ENCODE assay signal across 19 cellular contexts in the genomic region with DNA sequence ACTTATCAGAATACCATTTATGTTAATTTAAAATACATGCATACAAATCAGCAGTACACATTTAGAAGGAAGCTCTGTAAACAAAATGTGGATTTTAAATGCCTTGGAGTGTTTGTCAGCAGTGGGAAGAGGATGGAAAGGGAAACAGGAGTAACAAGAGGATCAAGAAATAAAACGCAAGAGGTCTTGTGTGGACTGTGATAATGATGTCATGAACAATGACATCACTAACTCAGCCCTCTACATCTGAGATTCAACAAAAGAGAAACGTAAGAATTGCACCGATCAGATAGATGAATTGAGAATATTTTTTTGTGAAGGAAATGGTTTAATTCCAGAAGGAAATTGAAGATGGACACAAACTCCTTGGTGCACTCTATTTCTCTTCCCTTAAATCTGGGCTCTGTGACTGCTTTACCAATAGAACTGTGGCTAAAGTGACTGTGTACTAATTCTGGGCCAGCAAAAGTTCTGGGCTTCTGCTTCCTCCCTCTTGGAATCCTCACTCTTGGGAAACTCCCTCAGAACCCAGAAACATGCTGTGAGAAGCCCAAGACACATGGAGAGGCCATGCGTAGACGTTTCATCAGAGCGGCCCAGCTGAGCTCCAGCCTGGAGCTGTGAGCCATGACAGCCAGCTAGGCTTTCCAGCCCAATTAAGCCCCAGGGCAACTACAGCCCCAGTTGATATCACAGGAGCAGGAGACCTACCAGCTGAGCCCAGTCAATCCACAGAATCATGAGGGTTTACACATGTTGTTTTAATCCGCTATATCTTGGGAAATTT. TPM values are rescaled to one million over a fixed set of nuclear protein-coding genes. Genes with fewer than 3 reads are reported as not detected.
A peak's percentile ranks its signal among the peaks of the same experiment; 100 is the strongest.
DNase-seq lines count a peak whose midpoint lies in the region; ATAC-seq and TF ChIP-seq lines count a peak whose summit lies in the region.
"Had no signal": no experiment of that assay in that cellular context is flagged by ENCODE, and none has a peak within 500 bp of the region (broad histone marks: within the 10 kb centered on the region; RNA-seq: fewer than 3 reads in every experiment).

No MANE protein-coding gene starts in this region.

- no peak overlapping the region for H3K27ac Mint-ChIP-seq in H9
- H3K27ac Mint-ChIP-seq: activated B cell treated with CpG ODN at 0.5 μM for 24 hours; activated T-helper 1 cell treated with anti-CD3 and anti-CD28 coated beads, Interleukin-12 subunit alpha, Interleukin-12 subunit beta, Interleukin-2, Interleukin-4 antibody, amounts not matched to agents 30 ng/mL and 10 ng/mL and 1 ng/mL, durations not matched to agents 14 hours and 24 hours and 36 hours; nephron progenitor cell had no signal

- H3K27me3 ChIP-seq in lung (ENCODE audit: control insufficient read depth, insufficient read depth) (no peaks in the 10 kb centered on the region), H9 (ENCODE audit: insufficient read depth, low read length) (no peaks in the 10 kb centered on the region), mesenchymal stem cell (ENCODE audit: control insufficient read depth in 1 of 2, insufficient read depth in 1 of 2, low read length in 2 of 2) (peaks cover 5 to 8% of the 10 kb centered on the region in 2 experiments)
- H3K27me3 ChIP-seq: SJCRH30 had no signal

- H2BK12ac ChIP-seq in H9 (ENCODE audit: insufficient read length, low read depth, low read length) (no peak overlapping the region), mesenchymal stem cell (ENCODE audit: low read length in 2 of 2) (no peak overlapping the region)

- no peak for TF ChIP-seq CTCF in AG09309 (IDR thresholded peaks at IDR 0.05; ENCODE audit: control insufficient read depth, insufficient read depth, low read depth, low read length, missing control alignments)
- no peak for TF ChIP-seq CTCF in fibroblast of the aortic adventitia (IDR thresholded peaks at IDR 0.05; ENCODE audit: insufficient read depth, low read length)
- TF ChIP-seq CTCF in lung (IDR thresholded peaks at IDR 0.05; ENCODE audit: control extremely low read depth, extremely low read depth): no peak
- no peak for TF ChIP-seq CTCF in H9 (conservative IDR thresholded peaks at IDR 0.05)

- 77 to 84% methylated on average over 7 of the region's 7 CpGs for WGBS in lung, 2 donors
- WGBS in H9 (ENCODE audit: extremely low coverage, insufficient read length, low lambda C conversion rate): no CpG with 5 or more reads among the region's 7 CpGs
- 88% methylated on average over 6 of the region's 7 CpGs for WGBS in mesenchymal stem cell

- no peaks in the 10 kb centered on the region for H3K79me2 ChIP-seq in H9 (ENCODE audit: insufficient read depth, low read length)

- no peak overlapping the region for H3K9ac ChIP-seq in H9 (ENCODE audit: extremely low read depth, insufficient read length, low read length)
- H3K9ac ChIP-seq in mesenchymal stem cell (ENCODE audit: low read length): no peak overlapping the region

- H2BK15ac ChIP-seq in H9 (ENCODE audit: low read depth, low read length): no peak overlapping the region
- H2BK15ac ChIP-seq in mesenchymal stem cell (ENCODE audit: low read depth, poor library complexity, severe bottlenecking): no peak overlapping the region

- H4K91ac ChIP-seq in H9 (ENCODE audit: insufficient read length, low read depth, low read length): no peak overlapping the region
- H4K91ac ChIP-seq in mesenchymal stem cell (ENCODE audit: low read length): no peak overlapping the region

- H2BK5ac ChIP-seq in H9 (ENCODE audit: insufficient read length, low read length) (no peak overlapping the region), mesenchymal stem cell (ENCODE audit: low read depth, low read length, poor library complexity, severe bottlenecking) (no peak overlapping the region)

- H3T11ph ChIP-seq in H9 (ENCODE audit: low read length): no peak overlapping the region

- no peak overlapping the region for H3K4me2 ChIP-seq in H9 (ENCODE audit: insufficient read depth, insufficient read length, low read length)
- H3K4me2 ChIP-seq in mesenchymal stem cell (ENCODE audit: low read length, poor library complexity, severe bottlenecking): no peak overlapping the region

- no peak overlapping the region for H3K56ac ChIP-seq in H9 (ENCODE audit: insufficient read length, low read depth, low read length)

- no peak overlapping the region for H3K18ac ChIP-seq in H9 (ENCODE audit: insufficient read length, low read depth, low read length)
- H3K18ac ChIP-seq in mesenchymal stem cell (ENCODE audit: low read depth in 1 of 2, low read length in 2 of 2): no peak overlapping the region

- no peak overlapping the region for H2AFZ ChIP-seq in H9 (ENCODE audit: low read length)
- H2AFZ ChIP-seq in mesenchymal stem cell (ENCODE audit: low read depth, low read length): no peak overlapping the region

- H3K27me3 Mint-ChIP-seq in H9 (ENCODE audit: low read depth): no peaks in the 10 kb centered on the region; the same call in 1 of the 2 replicates

- DNase-seq in AG09309 (ENCODE audit: low read depth): peak; percentile 48
- DNase-seq in M059J (ENCODE audit: low read depth): peak; percentile 12
- peak; percentile 45 for DNase-seq in fibroblast of the aortic adventitia (ENCODE audit: low read depth)
- DNase-seq in lung (ENCODE audit: low spot score): peak; percentile 35
- DNase-seq in stimulated activated CD4-positive, alpha-beta T cell treated with anti-CD3 and anti-CD28 coated beads, Interleukin-12 subunit alpha, Interleukin-12 subunit beta, amount 100 ng/mL, for 4 hours: no peak
- no peak for DNase-seq in activated gamma-delta T cell treated with Interleukin-2 at 50 U/mL for 16 hours
- DNase-seq in H9: no peak
- DNase-seq in mesenchymal stem cell: no peak
- DNase-seq: ACHN; activated B cell treated with CpG ODN at 0.5 μM for 24 hours; Caco-2; caudate nucleus; effector CD4-positive, alpha-beta T cell; NCI-H2081 treated with DMSO at 0.1 percent for 48 hours; nephron progenitor cell; stimulated activated CD4-positive, alpha-beta T cell treated with anti-CD3 and anti-CD28 coated beads, Interleukin-1b, Interleukin-23, amount 100 ng/mL, for 48 hours; T-helper 2 cell had no signal

- H3K79me1 ChIP-seq in H9 (ENCODE audit: insufficient read depth, low read depth, low read length, poor library complexity, severe bottlenecking) (no peaks in the 10 kb centered on the region), mesenchymal stem cell (replicated peaks; ENCODE audit: low read length, poor library complexity, severe bottlenecking) (no peaks in the 10 kb centered on the region)

- H3K23me2 ChIP-seq in H9 (ENCODE audit: insufficient read length, low read depth, low read length, poor library complexity, severe bottlenecking): no peaks in the 10 kb centered on the region

- H3K27ac ChIP-seq in lung (ENCODE audit: low read depth in 1 of 2, low read length in 1 of 2) (no peak overlapping the region), H9 (ENCODE audit: insufficient read length, low read depth, low read length) (no peak overlapping the region), mesenchymal stem cell (ENCODE audit: low read length, poor library complexity, severe bottlenecking) (no peak overlapping the region)
- H3K27ac ChIP-seq: SJCRH30 had no signal

- H3K4me1 ChIP-seq in lung (ENCODE audit: control insufficient read depth in 2 of 2, insufficient read depth in 2 of 2, low read length in 2 of 2) (no peaks in the 10 kb centered on the region), H9 (ENCODE audit: insufficient read depth, low read length) (no peaks in the 10 kb centered on the region), mesenchymal stem cell (ENCODE audit: control insufficient read depth, insufficient read depth, low read depth, low read length) (no peaks in the 10 kb centered on the region)
- H3K4me1 ChIP-seq: SJCRH30 had no signal

- no peak overlapping the region for H2BK20ac ChIP-seq in H9 (ENCODE audit: low read depth, low read length, poor library complexity, severe bottlenecking)

- no peak overlapping the region for H3K4me3 Mint-ChIP-seq in H9
- H3K4me3 Mint-ChIP-seq: activated B cell treated with CpG ODN at 0.5 μM for 24 hours; activated T-helper 1 cell treated with anti-CD3 and anti-CD28 coated beads, Interleukin-12 subunit alpha, Interleukin-12 subunit beta, Interleukin-2, Interleukin-4 antibody, amounts not matched to agents 30 ng/mL and 10 ng/mL and 1 ng/mL, durations not matched to agents 14 hours and 24 hours and 36 hours; nephron progenitor cell had no signal

- no peak overlapping the region for H4K8ac ChIP-seq in H9 (replicated peaks; ENCODE audit: insufficient read length, low read depth, low read length)
- no peak overlapping the region for H4K8ac ChIP-seq in mesenchymal stem cell (ENCODE audit: low read length)

- no peaks in the 10 kb centered on the region; a peak in 1 of 5 replicates for H3K9me3 Mint-ChIP-seq in H9
- H3K9me3 Mint-ChIP-seq: activated B cell treated with CpG ODN at 0.5 μM for 24 hours; activated T-helper 1 cell treated with anti-CD3 and anti-CD28 coated beads, Interleukin-12 subunit alpha, Interleukin-12 subunit beta, Interleukin-2, Interleukin-4 antibody, amounts not matched to agents 30 ng/mL and 10 ng/mL and 1 ng/mL, durations not matched to agents 14 hours and 24 hours and 36 hours; nephron progenitor cell had no signal

- no peaks in the 10 kb centered on the region for H3K36me3 ChIP-seq in lung (ENCODE audit: control insufficient read depth in 2 of 2, insufficient read depth in 2 of 2, low read length in 2 of 2)
- no peaks in the 10 kb centered on the region for H3K36me3 ChIP-seq in mesenchymal stem cell (ENCODE audit: control insufficient read depth in 1 of 2, insufficient read depth in 2 of 2, low read depth in 1 of 2, low read length in 2 of 2)
- H3K36me3 ChIP-seq: SJCRH30 had no signal

- H3K9me3 ChIP-seq in lung (ENCODE audit: control insufficient read depth in 2 of 2, insufficient read depth in 1 of 2, low read length in 1 of 2) (no peaks in the 10 kb centered on the region), H9 (ENCODE audit: control insufficient read depth, low read depth, low read length) (no peaks in the 10 kb centered on the region), mesenchymal stem cell (ENCODE audit: control insufficient read depth, low read length) (no peaks in the 10 kb centered on the region)
- H3K9me3 ChIP-seq: Caco-2, SJCRH30 had no signal

- H3K36me3 Mint-ChIP-seq in H9 (ENCODE audit: insufficient read depth in 1 of 3, low read depth in 3 of 3): no peaks in the 10 kb centered on the region

- peaks cover 0 to 2% of the 10 kb centered on the region in 2 experiments; a peak in 2 of 4 replicates for H3K4me1 Mint-ChIP-seq in H9
- H3K4me1 Mint-ChIP-seq: activated B cell treated with CpG ODN at 0.5 μM for 24 hours had no signal

- no peak overlapping the region for H3K23ac ChIP-seq in H9 (ENCODE audit: insufficient read length, low read depth, low read length)
- no peak overlapping the region for H3K23ac ChIP-seq in mesenchymal stem cell (ENCODE audit: low read length in 2 of 2)

- no peaks in the 10 kb centered on the region for H4K20me1 ChIP-seq in H9 (ENCODE audit: control insufficient read depth, insufficient read depth, insufficient read length)

- H3K4ac ChIP-seq in H9 (ENCODE audit: low read depth, low read length) (no peak overlapping the region), mesenchymal stem cell (ENCODE audit: low read depth in 1 of 2, low read length in 2 of 2) (no peak overlapping the region)

- H4K5ac ChIP-seq in H9 (ENCODE audit: insufficient read length, low read depth, low read length): no peak overlapping the region

- ATAC-seq in lung (ENCODE audit: insufficient read depth, low FRiP score): peak; percentile 34

- H3K4me3 ChIP-seq in AG09309 (ENCODE audit: control insufficient read depth, low read depth, low read length) (no peak overlapping the region), fibroblast of the aortic adventitia (ENCODE audit: low read depth, low read length) (no peak overlapping the region), lung (no peak overlapping the region), mesenchymal stem cell (ENCODE audit: insufficient read depth in 1 of 2, low read depth in 1 of 2, low read length in 2 of 2) (no peak overlapping the region)
- H3K4me3 ChIP-seq: SJCRH30 had no signal

- H3K14ac ChIP-seq in H9 (ENCODE audit: insufficient read depth, low read length): no peak overlapping the region
- H3K14ac ChIP-seq in mesenchymal stem cell (ENCODE audit: low read length in 2 of 2): no peak overlapping the region

- H2AK5ac ChIP-seq in H9 (ENCODE audit: insufficient read length, low read length) (no peak overlapping the region), mesenchymal stem cell (ENCODE audit: low read length, severe bottlenecking) (no peak overlapping the region)

- no peak overlapping the region for H2BK120ac ChIP-seq in H9 (ENCODE audit: low read depth, low read length, poor library complexity, severe bottlenecking)
- H2BK120ac ChIP-seq in mesenchymal stem cell (ENCODE audit: low read depth, low read length): no peak overlapping the region

RNA-seq across cellular contexts. Expression of a gene that starts 43.9 kb away (rescaled TPM):
- total RNA-seq in M059J (2014; rRNA removed; shearing (Covaris generic)): 22.0 and 26.7 TPM in 2 replicates
- total RNA-seq in fibroblast of the aortic adventitia (ENCODE audit: low replicate concordance): 23.8 and 46.6 TPM in 2 replicates
- total RNA-seq in lung: 10 to 100 TPM; 29.9 to 57.5 TPM
- 10 to 100 TPM; 14.1 to 14.4 TPM for polyA plus RNA-seq in lung
- 55.4 and 67.1 TPM in 2 replicates for total RNA-seq in H9 (2021)
- 15.2 TPM for polyA plus RNA-seq in mesenchymal stem cell (2013, experiment 1 of 2)
- 14.5 TPM for polyA plus RNA-seq in mesenchymal stem cell (2013, experiment 2 of 2)

Comparison
In these comparisons a context has a peak if more than half of its experiments do, and no peak if none do; other contexts are left out.
1. DNase-seq: peak in AG09309 (single experiment), M059J (single experiment), fibroblast of the aortic adventitia (single experiment) and lung (single experiment); none in stimulated activated CD4-positive, alpha-beta T cell treated with anti-CD3 and anti-CD28 coated beads, Interleukin-12 subunit alpha, Interleukin-12 subunit beta, amount 100 ng/mL, for 4 hours (single experiment), activated gamma-delta T cell treated with Interleukin-2 at 50 U/mL for 16 hours (single experiment), H9 (single experiment) and mesenchymal stem cell (single experiment).